ENCODE assay signal across 2 cellular contexts in genomic region chr11:64022125-64022784, GRCh38.
TF ChIP-seq lines count a peak whose summit lies in the region.

No MANE protein-coding gene starts in this region.

TF ChIP-seq in HEK293, 187 proteins besides CTCF, POLR2A, EP300 and RAD21:
- TF ChIP-seq ZBTB8A (tag by site-specific recombination; IDR thresholded peaks at IDR 0.05) (0 out of 2 replicates have a peak, but pooled peaks have one; percentile 27), GLIS2 (tag by site-specific recombination; IDR thresholded peaks at IDR 0.05) (peak; percentile 25), ZIC2 (tag by site-specific recombination; IDR thresholded peaks at IDR 0.05) (peak; percentile 62; the same call in 1 of the 2 replicates), ZBTB11 (tag by site-specific recombination; conservative IDR thresholded peaks at IDR 0.05; ENCODE audit: low read depth) (no peak)
TF ChIP-seq in HEK293: peak in this region for 3.

TF ChIP-seq in K562, 482 proteins besides CTCF, POLR2A, EP300 and RAD21:
- TF ChIP-seq SRSF7 (optimal IDR thresholded peaks at IDR 0.05; ENCODE audit: low read depth, low read length) = no peak
- TF ChIP-seq ZNF263 (CRISPR knock-in tag; IDR thresholded peaks at IDR 0.05; ENCODE audit: borderline replicate concordance) = peak; percentile 50; the same call in 1 of the 2 replicates
